In genomic region chr2:150520887-150521664, GRCh38 we compare ENCODE assay signal across 16 cellular contexts. TPM values are rescaled to one million over a fixed set of nuclear protein-coding genes. Genes with fewer than 3 reads are reported as not detected.
DNase-seq lines count a peak whose midpoint lies in the region; ATAC-seq, FAIRE-seq and TF ChIP-seq lines count a peak whose summit lies in the region.
"Had no signal": no experiment of that assay in that cellular context is flagged by ENCODE, and none has a peak within 500 bp of the region (broad histone marks: within the 10 kb centered on the region; RNA-seq: fewer than 3 reads in every experiment).

No MANE protein-coding gene starts in this region.

- H3K79me2 ChIP-seq in SK-N-SH (ENCODE audit: insufficient read depth) (no peaks in the 10 kb centered on the region), HepG2 (ENCODE audit: insufficient read depth, low read length) (no peaks in the 10 kb centered on the region)

- H4K20me1 ChIP-seq in SK-N-SH (ENCODE audit: insufficient read depth), result no peaks in the 10 kb centered on the region
- H4K20me1 ChIP-seq in HepG2 (ENCODE audit: insufficient read depth, low read length), result no peaks in the 10 kb centered on the region

- peak overlapping the region; percentile 26; the same call in 1 of the 2 replicates for H3K9ac ChIP-seq in SK-N-SH
- no peak overlapping the region for H3K9ac ChIP-seq in colonic mucosa (ENCODE audit: low read depth in 2 of 2, low read length in 2 of 2)
- H3K9ac ChIP-seq in HepG2 (ENCODE audit: insufficient read depth, low read depth, low read length), result no peak overlapping the region

- no peak overlapping the region for H3K4me3 ChIP-seq in breast epithelium
- no peak overlapping the region for H3K4me3 ChIP-seq in SK-N-SH (ENCODE audit: low read depth in 2 of 2, low read length in 1 of 2)
- no peak overlapping the region for H3K4me3 ChIP-seq in fibroblast of villous mesenchyme (ENCODE audit: low read depth, low read length)
- H3K4me3 ChIP-seq in upper lobe of right lung, result no peak overlapping the region
- no peak overlapping the region for H3K4me3 ChIP-seq in colonic mucosa
- H3K4me3 ChIP-seq in HepG2 (replicated peaks in 1 of 3; ENCODE audit: insufficient read depth in 1 of 3, low read depth in 2 of 3, low read length in 3 of 3), result no peak overlapping the region
- H3K4me3 ChIP-seq: tibial artery had no signal

- H3K9me3 Mint-ChIP-seq in MCF 10A (ENCODE audit: unreplicated experiment), result no peaks in the 10 kb centered on the region

- H3K4me2 ChIP-seq in SK-N-SH (peak overlapping the region; percentile 34; the same call in 1 of the 2 replicates), HepG2 (ENCODE audit: low read depth, low read length) (no peak overlapping the region)

- H3K36me3 Mint-ChIP-seq in MCF 10A (ENCODE audit: insufficient read depth, unreplicated experiment), result no peaks in the 10 kb centered on the region

- DNase-seq in MCF 10A (ENCODE audit: unreplicated experiment), result peak; percentile 32
- no peak for DNase-seq in breast epithelium (ENCODE audit: low spot score in 2 of 2)
- no peak for DNase-seq in SK-N-SH
- peak; percentile 68 for DNase-seq in fibroblast of villous mesenchyme (ENCODE audit: low read depth)
- DNase-seq in upper lobe of right lung, result no peak
- DNase-seq in colonic mucosa, result no peak
- DNase-seq in HepG2 (ENCODE audit: low spot score), result no peak
- DNase-seq: activated CD8-positive, alpha-beta T cell treated with anti-CD3 and anti-CD28 coated beads, Interleukin-2, amount 10 ng/mL, durations not matched to agents 7 days and 5 days; anterior cingulate cortex; NCI-H1694; SHP77; stimulated activated CD4-positive, alpha-beta T cell treated with anti-CD3 and anti-CD28 coated beads, Interleukin-2, amount 100 ng/mL, for 48 hours; tibial artery had no signal

- BruUV-seq in MCF 10A (replicated peaks; lab: Mats Ljungman, UMichigan) (no TSS peak), HepG2 (replicated peaks; lab: Mats Ljungman, UMichigan) (no TSS peak)

- H3K4me1 Mint-ChIP-seq in MCF 10A (ENCODE audit: insufficient read depth, unreplicated experiment), result peaks cover 20% of the 10 kb centered on the region
- H3K4me1 Mint-ChIP-seq: nephron had no signal

- no peaks in the 10 kb centered on the region for H3K4me1 ChIP-seq in breast epithelium
- peaks cover 3 to 24% of the 10 kb centered on the region in 2 experiments; a peak in 3 of 4 replicates for H3K4me1 ChIP-seq in SK-N-SH (ENCODE audit: control insufficient read depth in 1 of 2, insufficient read depth in 2 of 2, low read depth in 1 of 2, low read length in 1 of 2)
- H3K4me1 ChIP-seq in upper lobe of right lung, result no peaks in the 10 kb centered on the region
- H3K4me1 ChIP-seq in colonic mucosa, result no peaks in the 10 kb centered on the region
- no peaks in the 10 kb centered on the region for H3K4me1 ChIP-seq in HepG2 (ENCODE audit: insufficient read depth, low read length)
- H3K4me1 ChIP-seq: tibial artery had no signal

- TF ChIP-seq RAD21 in SK-N-SH (IDR thresholded peaks at IDR 0.05; ENCODE audit: low read length) (no peak), HepG2 (CRISPR knock-in tag; IDR thresholded peaks at IDR 0.05) (no peak)

- intact Hi-C loops in MCF 10A (cut with micrococcal nuclease) (loop anchor here (10.0 kb wide), 1 partner anchor 64 kb away; no protein-coding TSS in a partner anchor), breast epithelium (cut with DNase I; ENCODE audit: low total_unique reads) (no loop called here), upper lobe of right lung (cut with DNase I) (no loop called here), colonic mucosa (cut with DNase I) (no loop called here), HepG2 (cut with micrococcal nuclease; ENCODE audit: unreplicated experiment) (no loop called here)

- no peaks in the 10 kb centered on the region for H3K36me3 ChIP-seq in breast epithelium
- no peaks in the 10 kb centered on the region for H3K36me3 ChIP-seq in SK-N-SH (replicated peaks in 1 of 2; ENCODE audit: control insufficient read depth in 1 of 2, insufficient read depth in 2 of 2, low read length in 1 of 2)
- no peaks in the 10 kb centered on the region for H3K36me3 ChIP-seq in upper lobe of right lung
- H3K36me3 ChIP-seq in colonic mucosa, result no peaks in the 10 kb centered on the region
- no peaks in the 10 kb centered on the region for H3K36me3 ChIP-seq in HepG2 (replicated peaks in 1 of 2; ENCODE audit: control insufficient read depth in 1 of 2, insufficient read depth in 2 of 2, low read length in 2 of 2)
- H3K36me3 ChIP-seq: tibial artery had no signal

- H3K27ac Mint-ChIP-seq in MCF 10A (ENCODE audit: low read depth, unreplicated experiment), result peak overlapping the region; percentile 28
- H3K27ac Mint-ChIP-seq: activated CD8-positive, alpha-beta T cell treated with anti-CD3 and anti-CD28 coated beads, Interleukin-2, amount 10 ng/mL, durations not matched to agents 7 days and 5 days; nephron had no signal

- H3K27me3 ChIP-seq in breast epithelium, result no peaks in the 10 kb centered on the region
- no peaks in the 10 kb centered on the region for H3K27me3 ChIP-seq in SK-N-SH (ENCODE audit: insufficient read depth)
- no peaks in the 10 kb centered on the region for H3K27me3 ChIP-seq in upper lobe of right lung
- H3K27me3 ChIP-seq in colonic mucosa, result no peaks in the 10 kb centered on the region
- no peaks in the 10 kb centered on the region for H3K27me3 ChIP-seq in HepG2 (ENCODE audit: control insufficient read depth in 1 of 2, insufficient read depth in 2 of 2, low read length in 2 of 2)
- H3K27me3 ChIP-seq: tibial artery had no signal

- FAIRE-seq in HepG2 (lab: Jason Lieb, UNC), result no peak

- no peak overlapping the region for H3K4me3 Mint-ChIP-seq in MCF 10A (ENCODE audit: unreplicated experiment)
- H3K4me3 Mint-ChIP-seq: activated CD8-positive, alpha-beta T cell treated with anti-CD3 and anti-CD28 coated beads, Interleukin-2, amount 10 ng/mL, durations not matched to agents 7 days and 5 days; nephron had no signal

- H2AFZ ChIP-seq in SK-N-SH (ENCODE audit: low read depth), result peak overlapping the region; percentile 25; the same call in 1 of the 2 replicates
- H2AFZ ChIP-seq in HepG2 (ENCODE audit: low read length), result no peak overlapping the region

- ATAC-seq in upper lobe of right lung (peak; percentile 61), GM21360 (IDR thresholded peaks at IDR 0.05; ENCODE audit: unreplicated experiment) (no peak), HepG2 (no peak)
- ATAC-seq: activated CD8-positive, alpha-beta T cell treated with anti-CD3 and anti-CD28 coated beads, Interleukin-2, amount 10 ng/mL, durations not matched to agents 7 days and 5 days had no signal

- no peaks in the 10 kb centered on the region for H3K27me3 Mint-ChIP-seq in MCF 10A (ENCODE audit: insufficient read depth, unreplicated experiment)

- CTCF ChIA-PET in MCF 10A (lab: Yijun Ruan, JAX), result interaction anchor here (0.6 kb wide), 1 partner anchor 376 kb away, joined by 3 read pairs; no protein-coding TSS in a partner anchor
- CTCF ChIA-PET in SK-N-SH (lab: Yijun Ruan, JAX), result interaction anchor here (0.8 kb wide), 1 partner anchor 485 kb away, joined by 3 read pairs; no protein-coding TSS in a partner anchor
- CTCF ChIA-PET in HepG2 (lab: Yijun Ruan, JAX; ENCODE audit: low intra/inter-chr PET ratio, low total read pairs), result no interaction called here

- POLR2A ChIA-PET in MCF 10A (lab: Yijun Ruan, JAX) (interaction anchor here (0.7 to 1.8 kb wide), 13 partner anchors 8 to 934 kb away, joined by 3 to 8 read pairs (median 4); no protein-coding TSS in a partner anchor), SK-N-SH (lab: Yijun Ruan, JAX) (interaction anchor here (0.7 kb wide), 1 partner anchor 10 kb away, joined by 3 read pairs; no protein-coding TSS in a partner anchor), HepG2 (lab: Yijun Ruan, JAX) (no interaction called here)

- H3K9me3 ChIP-seq in breast epithelium, result peaks cover 0 to 4% of the 10 kb centered on the region in 2 donors
- H3K9me3 ChIP-seq in SK-N-SH, result no peaks in the 10 kb centered on the region
- H3K9me3 ChIP-seq in upper lobe of right lung, result no peaks in the 10 kb centered on the region
- no peaks in the 10 kb centered on the region for H3K9me3 ChIP-seq in colonic mucosa
- no peaks in the 10 kb centered on the region for H3K9me3 ChIP-seq in HepG2 (ENCODE audit: low read length)
- H3K9me3 ChIP-seq: tibial artery had no signal

- H3K9me2 ChIP-seq in SK-N-SH, result no peaks in the 10 kb centered on the region

- TF ChIP-seq EP300 in SK-N-SH (IDR thresholded peaks at IDR 0.05; ENCODE audit: borderline replicate concordance in 1 of 2, low read depth in 1 of 2, low read length in 1 of 2) (no peak), HepG2 (IDR thresholded peaks at IDR 0.05; ENCODE audit: low read depth in 2 of 2, low read length in 2 of 2) (no peak), HepG2 (CRISPR knock-in tag; IDR thresholded peaks at IDR 0.05; ENCODE audit: borderline replicate concordance) (no peak)

- H3K27ac ChIP-seq in breast epithelium (peak overlapping the region in 1 of 2 donors; percentile 36), SK-N-SH (ENCODE audit: low read depth in 2 of 2, low read length in 1 of 2) (peak overlapping the region; percentile 77 to 91; a peak in 3 of 4 replicates), upper lobe of right lung (no peak overlapping the region), colonic mucosa (no peak overlapping the region), HepG2 (ENCODE audit: extremely low read length, insufficient read depth, low read length) (no peak overlapping the region)
- H3K27ac ChIP-seq: 22Rv1, tibial artery had no signal

- no peak for TF ChIP-seq CTCF in MCF 10A (IDR thresholded peaks at IDR 0.05; ENCODE audit: unreplicated experiment)
- no peak for TF ChIP-seq CTCF in breast epithelium (IDR thresholded peaks at IDR 0.05)
- no peak for TF ChIP-seq CTCF in SK-N-SH (IDR thresholded peaks at IDR 0.05)
- TF ChIP-seq CTCF in fibroblast of villous mesenchyme (IDR thresholded peaks at IDR 0.05; ENCODE audit: insufficient read depth, low read depth, low read length), result no peak
- TF ChIP-seq CTCF in upper lobe of right lung (IDR thresholded peaks at IDR 0.05), result no peak
- TF ChIP-seq CTCF in colonic mucosa (IDR thresholded peaks at IDR 0.05), result no peak
- no peak for TF ChIP-seq CTCF in HepG2 (CRISPR knock-in tag; IDR thresholded peaks at IDR 0.05)

- TF ChIP-seq POLR2A in breast epithelium (IDR thresholded peaks at IDR 0.05), result no peak
- no peak for TF ChIP-seq POLR2A in HepG2 (IDR thresholded peaks at IDR 0.05; ENCODE audit: insufficient read depth in 1 of 2, low read depth in 2 of 2, low read length in 2 of 2)

- 24% methylated on average over 4 of the region's 4 CpGs for WGBS in SK-N-SH (ENCODE audit: low lambda C conversion rate)
- 2% methylated on average over 4 of the region's 4 CpGs for WGBS in HepG2 (ENCODE audit: low lambda C conversion rate)

- H3F3A ChIP-seq in SK-N-SH (replicated peaks; ENCODE audit: insufficient read depth), result peaks cover 23% of the 10 kb centered on the region

- in situ Hi-C loops in HepG2 (cut with HindIII; ENCODE audit: extremely low pct_ligation_motif_present, low pct_unique_long_range_greater_than_20kb), result no loop called here

RNA-seq across cellular contexts. Expression of gene RND3, which starts 33.6 kb away (rescaled TPM):
- total RNA-seq in MCF 10A (2022) (158 and 182 TPM in 2 replicates), breast epithelium (100 to 1,000 TPM in 1 of 3 donors, 10 to 100 TPM in 2; 89.1 to 105 (median 98.0) TPM), fibroblast of villous mesenchyme (635 and 1,266 TPM in 2 replicates), upper lobe of right lung (32.6 TPM), colonic mucosa (10 to 100 TPM; 26.8 to 57.1 TPM), HepG2 (2016; rRNA removed; fragmentation: Illumina TruSeq; extraction: Trizol) (0.13 and 0.73 TPM in 2 replicates)
- polyA plus RNA-seq in SK-N-SH (2012; rRNA removed) (49.7 and 56.7 TPM in 2 replicates), HepG2 (2011; rRNA removed) (0.24 and 0.42 TPM in 2 replicates)
- 39.1 and 50.9 TPM in 2 replicates for polyA plus RNA-seq in SK-N-SH (2012; cell fraction: cytosol; rRNA removed)
- 55.8 and 82.5 TPM in 2 replicates for polyA plus RNA-seq in SK-N-SH (2012; cell fraction: nucleus; rRNA removed)
- total RNA-seq in HepG2 (2016; cell fraction: cytosol; rRNA removed; fragmentation: Illumina TruSeq; extraction: Trizol; ENCODE audit: low read depth), result not detected in 2 replicates
- 0.19 and 0.71 TPM in 2 replicates for total RNA-seq in HepG2 (2016; cell fraction: insoluble cytoplasmic fraction; rRNA removed; fragmentation: Illumina TruSeq; extraction: Trizol)
- 0.10 and 0.25 TPM in 2 replicates for total RNA-seq in HepG2 (2016; cell fraction: membrane; rRNA removed; fragmentation: Illumina TruSeq; extraction: Trizol)
- total RNA-seq in HepG2 (2016; cell fraction: nucleus; rRNA removed; fragmentation: Illumina TruSeq; extraction: Trizol), result 0.41 and 0.59 TPM in 2 replicates
- polyA plus RNA-seq in HepG2 (2011; cell fraction: cytosol; rRNA removed), result 0.17 and 0.42 TPM in 2 replicates
- 0.59 TPM in 1 of 2 replicates, not detected in the other for polyA plus RNA-seq in HepG2 (2011; cell fraction: nucleus; rRNA removed)
- polyA plus RNA-seq in HepG2 (2012), result 0.17 and 0.20 TPM in 2 replicates
- not detected in 2 replicates for polyA plus RNA-seq in HepG2 (2016; cell fraction: cytosol; fragmentation: Illumina TruSeq; extraction: Trizol; ENCODE audit: low read depth)
- polyA plus RNA-seq in HepG2 (2016; cell fraction: insoluble cytoplasmic fraction; fragmentation: Illumina TruSeq; extraction: Trizol; ENCODE audit: low read depth), result 0.29 and 0.58 TPM in 2 replicates
- not detected in 2 replicates for polyA plus RNA-seq in HepG2 (2016; cell fraction: membrane; fragmentation: Illumina TruSeq; extraction: Trizol; ENCODE audit: low read depth)
- 0.27 and 0.67 TPM in 2 replicates for polyA plus RNA-seq in HepG2 (2016; cell fraction: nucleus; fragmentation: Illumina TruSeq; extraction: Trizol; ENCODE audit: insufficient read depth, low read depth)
- 34.6 TPM in 1 of 2 replicates, not detected in the other for polyA minus RNA-seq in HepG2 (2011; rRNA and poly(A)+ RNA removed; ENCODE audit: low replicate concordance)
- polyA minus RNA-seq in HepG2 (2011; cell fraction: cytosol; rRNA and poly(A)+ RNA removed), result 0.69 and 0.70 TPM in 2 replicates
- polyA minus RNA-seq in HepG2 (2011; cell fraction: nucleus; rRNA and poly(A)+ RNA removed), result 0.87 and 1.0 TPM in 2 replicates
- total RNA-seq: activated CD8-positive, alpha-beta T cell treated with anti-CD3 and anti-CD28 coated beads, Interleukin-2, amount 10 ng/mL, durations not matched to agents 7 days and 5 days had no signal

Comparison
In these comparisons a context has a peak if more than half of its experiments do, and no peak if none do; other contexts are left out.
1. DNase-seq: peak in MCF 10A (single experiment) and fibroblast of villous mesenchyme (single experiment); none in breast epithelium (0 of 2), SK-N-SH (single experiment), upper lobe of right lung (single experiment), colonic mucosa (single experiment) and HepG2 (single experiment).
2. H3K27ac ChIP-seq: peak in SK-N-SH (2 of 2); none in upper lobe of right lung (single experiment), colonic mucosa (single experiment) and HepG2 (single experiment).
3. RNA of gene RND3, which starts 33.6 kb away (total RNA-seq): 635 to 1,266 TPM in fibroblast of villous mesenchyme, 158 to 182 TPM in MCF 10A, 89.1 to 105 TPM in breast epithelium, 26.8 to 57.1 TPM in colonic mucosa and 32.6 TPM in upper lobe of right lung (single experiment); 0.10 to 0.73 TPM in HepG2; every median in the first group is over 10 times any median in the second.